Comparison of ENCODE assay signal across 15 cellular contexts in the genomic region with DNA sequence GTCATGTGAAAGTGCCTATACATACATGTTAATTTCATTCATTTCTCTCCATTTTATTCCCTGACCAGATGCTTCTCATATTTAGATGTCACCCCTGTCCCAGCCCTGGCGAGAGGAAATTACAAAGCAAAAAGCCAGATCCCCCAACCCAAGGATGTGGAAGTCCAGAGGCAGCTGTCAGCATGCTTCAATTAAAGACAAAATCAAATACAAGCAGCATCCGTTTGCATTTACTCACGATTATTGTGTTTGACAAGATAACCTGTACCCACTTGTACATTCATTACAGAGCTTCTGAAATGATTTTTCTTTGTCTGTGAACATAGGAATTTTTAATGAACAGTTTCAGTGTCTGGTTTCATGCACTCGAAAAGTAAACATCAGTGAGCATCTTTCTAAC.
A peak's percentile ranks its signal among the peaks of the same experiment; 100 is the strongest.
DNase-seq lines count a peak whose midpoint lies in the region; ATAC-seq, FAIRE-seq and TF ChIP-seq lines count a peak whose summit lies in the region.
"Had no signal": no experiment of that assay in that cellular context is flagged by ENCODE, and none has a peak within 500 bp of the region (broad histone marks: within the 10 kb centered on the region; RNA-seq: fewer than 3 reads in every experiment).

No MANE protein-coding gene starts in this region.

- 1% methylated on average over 4 of the region's 4 CpGs for WGBS in A549 (ENCODE audit: missing lambda C conversion rate)
- 90% methylated on average over 4 of the region's 4 CpGs for WGBS in right cardiac atrium

- peak; percentile 36 for FAIRE-seq in A549 (lab: Jason Lieb, UNC)

- H3K27ac ChIP-seq in A549 (no peak overlapping the region), SJCRH30 (peak overlapping the region; percentile 32), right cardiac atrium (ENCODE audit: low read length) (no peak overlapping the region)
- H3K27ac ChIP-seq: SJSA1 had no signal

- no peak overlapping the region for H3K4me3 ChIP-seq in A549
- H3K4me3 ChIP-seq in SJCRH30: no peak overlapping the region
- no peak overlapping the region for H3K4me3 ChIP-seq in right cardiac atrium (ENCODE audit: low read length)
- H3K4me3 ChIP-seq: HAP-1, SJSA1 had no signal

- H3K9me3 ChIP-seq in A549 (no peaks in the 10 kb centered on the region), SJCRH30 (replicated peaks) (no peaks in the 10 kb centered on the region; the same call in none of the 2 replicates), right cardiac atrium (ENCODE audit: control insufficient read depth, low read length) (no peaks in the 10 kb centered on the region)
- H3K9me3 ChIP-seq: HAP-1, SJSA1 had no signal

- CTCF ChIA-PET in A549 (lab: Yijun Ruan, JAX): no interaction called here

- TF ChIP-seq POLR2A in A549 (IDR thresholded peaks at IDR 0.05; ENCODE audit: low read length): no peak

- H3K4me1 ChIP-seq in A549: no peaks in the 10 kb centered on the region
- peaks cover 17% of the 10 kb centered on the region; the same call in 1 of the 2 replicates for H3K4me1 ChIP-seq in SJCRH30
- H3K4me1 ChIP-seq in right cardiac atrium (ENCODE audit: control insufficient read depth, insufficient read depth, low read length): peaks cover 5% of the 10 kb centered on the region
- H3K4me1 ChIP-seq: HAP-1, SJSA1 had no signal

- H3K4me2 ChIP-seq in A549: no peak overlapping the region

- TF ChIP-seq RAD21 in A549 (conservative IDR thresholded peaks at IDR 0.05 in 1 of 2, IDR thresholded peaks at IDR 0.05 in 1 of 2): no peak

- DNase-seq in NCI-H2029 treated with DMSO at 0.1 percent for 48 hours (lab: John Stamatoyannopoulos, UW) (peak; percentile 4), NCI-H2029 (lab: John Stamatoyannopoulos, UW) (no peak), A549 (ENCODE audit: low read depth in 1 of 2, low spot score in 1 of 2) (no peak), NCI-H146 (lab: John Stamatoyannopoulos, UW) (peak; percentile 73), SJCRH30 (peak; percentile 31 to 60), Right ventricle myocardium superior (no peak), right cardiac atrium (no peak)
- DNase-seq: C1 segment of cervical spinal cord; NCI-H1092; NCI-H187; NCI-H524 treated with DMSO at 0.1 percent for 48 hours; NK-92 treated with Interleukin-12 subunit alpha and Interleukin-12 subunit beta, amount 100 ng/mL, for 24 hours had no signal

- TF ChIP-seq CTCF in A549 (IDR thresholded peaks at IDR 0.05): no peak

- POLR2A ChIA-PET in A549 (lab: Yijun Ruan, JAX): interaction anchor here (0.6 kb wide), 1 partner anchor 386 kb away, joined by 4 read pairs; no protein-coding TSS in a partner anchor

- ATAC-seq in A549: no peak
- ATAC-seq in GM18517 (IDR thresholded peaks at IDR 0.05; ENCODE audit: unreplicated experiment): no peak
- ATAC-seq in Right ventricle myocardium superior (ENCODE audit: poor library complexity): no peak
- ATAC-seq in right cardiac atrium: no peak

- intact Hi-C loops in Right ventricle myocardium superior (cut with DNase I) (no loop called here), right cardiac atrium (cut with DNase I) (no loop called here)

- H3K27me3 ChIP-seq in SJCRH30 (no peaks in the 10 kb centered on the region), right cardiac atrium (ENCODE audit: control insufficient read depth, insufficient read depth) (no peaks in the 10 kb centered on the region)
- H3K27me3 ChIP-seq: SJSA1 had no signal

- TF ChIP-seq EP300 in A549 (IDR thresholded peaks at IDR 0.05): no peak

- no peaks in the 10 kb centered on the region for H3K36me3 ChIP-seq in SJCRH30
- H3K36me3 ChIP-seq: HAP-1, SJSA1 had no signal

TF ChIP-seq in A549, 52 proteins besides CTCF, POLR2A, EP300 and RAD21:
- TF ChIP-seq ZC3H11A (IDR thresholded peaks at IDR 0.05) (no peak), RARB (CRISPR knock-in tag; IDR thresholded peaks at IDR 0.05) (no peak), ZFP36 (IDR thresholded peaks at IDR 0.05; ENCODE audit: borderline replicate concordance, partially characterized antibody) (no peak), KDM5A (IDR thresholded peaks at IDR 0.05) (no peak)
- TF ChIP-seq, protein P1, sequence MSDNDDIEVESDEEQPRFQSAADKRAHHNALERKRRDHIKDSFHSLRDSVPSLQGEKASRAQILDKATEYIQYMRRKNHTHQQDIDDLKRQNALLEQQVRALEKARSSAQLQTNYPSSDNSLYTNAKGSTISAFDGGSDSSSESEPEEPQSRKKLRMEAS (IDR thresholded peaks at IDR 0.05): no peak

Comparison
In these comparisons a context has a peak if more than half of its experiments do, and no peak if none do; other contexts are left out.
1. DNase-seq: peak in NCI-H2029 treated with DMSO at 0.1 percent for 48 hours (single experiment), NCI-H146 (single experiment) and SJCRH30 (2 of 2); none in NCI-H2029 (single experiment), A549 (0 of 2), Right ventricle myocardium superior (single experiment) and right cardiac atrium (0 of 3).